Comparison of ENCODE assay signal across 21 cellular contexts in the genomic region with DNA sequence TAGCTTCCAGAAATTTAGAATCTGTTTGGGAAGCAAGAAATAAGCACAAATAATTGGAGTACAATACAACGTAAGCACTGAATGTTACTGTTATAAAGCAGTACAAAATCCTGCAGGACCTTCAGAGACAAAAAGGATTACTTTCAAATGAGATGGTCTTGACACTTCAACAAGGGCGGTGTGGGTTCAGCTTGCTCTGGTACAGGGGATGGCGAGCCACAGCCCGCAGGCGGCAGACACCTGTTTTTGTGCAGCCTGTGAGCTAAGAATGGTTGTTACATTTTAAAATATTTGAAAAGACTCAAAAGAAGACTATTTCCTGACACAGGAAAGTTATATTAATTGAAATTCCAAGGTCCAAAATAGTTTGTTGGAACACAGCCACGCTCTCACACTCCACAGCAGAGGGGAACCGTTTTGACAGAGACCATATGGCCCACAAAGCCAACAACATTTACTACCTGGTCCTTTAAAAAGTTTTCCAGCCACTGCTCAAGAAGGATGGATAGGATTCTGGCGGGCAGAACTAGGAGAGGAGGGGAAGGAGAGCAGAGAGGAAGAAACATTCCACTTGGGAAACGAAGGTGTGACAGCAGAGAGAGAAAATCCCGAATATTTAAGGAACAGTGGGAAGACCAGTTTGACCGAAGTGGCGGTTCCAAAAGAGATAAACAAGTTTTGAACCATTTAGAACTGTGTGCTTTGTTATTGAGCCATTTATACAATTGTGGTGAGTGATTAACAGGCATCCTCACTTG. TPM values are rescaled to one million over a fixed set of nuclear protein-coding genes. Genes with fewer than 3 reads are reported as not detected.
A peak's percentile ranks its signal among the peaks of the same experiment; 100 is the strongest.
DNase-seq lines count a peak whose midpoint lies in the region; TF ChIP-seq lines count a peak whose summit lies in the region.
"Had no signal": no experiment of that assay in that cellular context is flagged by ENCODE, and none has a peak within 500 bp of the region (broad histone marks: within the 10 kb centered on the region; RNA-seq: fewer than 3 reads in every experiment).

No MANE protein-coding gene starts in this region.

- H3K79me2 ChIP-seq in OCI-LY1 (ENCODE audit: insufficient read depth, low read length) = peaks cover 26% of the 10 kb centered on the region

- peak overlapping the region; percentile 79 for H3K27ac ChIP-seq in OCI-LY1 (ENCODE audit: low read depth, low read length, poor library complexity, severe bottlenecking)
- peak overlapping the region; percentile 29 to 64 (median 50) for H3K27ac ChIP-seq in sigmoid colon
- H3K27ac ChIP-seq: BLaER1, spleen, testis had no signal

- no peaks in the 10 kb centered on the region for H3K9me3 Mint-ChIP-seq in immature natural killer cell
- H3K9me3 Mint-ChIP-seq in activated CD4-positive, alpha-beta memory T cell treated with anti-CD3 and anti-CD28 coated beads for 36 hours = no peaks in the 10 kb centered on the region

- H3K4me1 ChIP-seq in OCI-LY1 (ENCODE audit: insufficient read depth, low read length, severe bottlenecking) (peaks cover 81% of the 10 kb centered on the region), sigmoid colon (peaks cover 0 to 51% (median 30%) of the 10 kb centered on the region in 4 donors)

- H3K36me3 ChIP-seq in OCI-LY1 (ENCODE audit: insufficient read depth, low read length) (no peaks in the 10 kb centered on the region; the same call in 1 of the 2 replicates), sigmoid colon (no peaks in the 10 kb centered on the region)
- H3K36me3 ChIP-seq: Peyer's patch had no signal

- 41 to 64% methylated on average over 12 of the region's 12 CpGs for WGBS in sigmoid colon, 2 donors

- no peak overlapping the region for H2AFZ ChIP-seq in OCI-LY1 (ENCODE audit: low read length)

- peak overlapping the region; percentile 58 for H3K4me2 ChIP-seq in OCI-LY1 (ENCODE audit: low read length)
- H3K4me2 ChIP-seq: BLaER1 had no signal

- TF ChIP-seq EP300 in sigmoid colon (IDR thresholded peaks at IDR 0.05) = no peak

- no peak for TF ChIP-seq POLR2A in sigmoid colon (IDR thresholded peaks at IDR 0.05)

- peak overlapping the region; percentile 49 for H3K9ac ChIP-seq in OCI-LY1 (ENCODE audit: low read length)
- H3K9ac ChIP-seq: BLaER1 had no signal

- H3K27me3 ChIP-seq in OCI-LY1 (ENCODE audit: insufficient read depth, low read length) (no peaks in the 10 kb centered on the region), sigmoid colon (no peaks in the 10 kb centered on the region)
- H3K27me3 ChIP-seq: BLaER1, Peyer's patch, spleen, testis had no signal

- no peaks in the 10 kb centered on the region for H4K20me1 ChIP-seq in OCI-LY1 (ENCODE audit: insufficient read depth, low read length)
- H4K20me1 ChIP-seq: BLaER1 had no signal

- H3K4me1 Mint-ChIP-seq in immature natural killer cell = peaks cover 57 to 60% of the 10 kb centered on the region in 2 donors
- H3K4me1 Mint-ChIP-seq in activated CD4-positive, alpha-beta memory T cell treated with anti-CD3 and anti-CD28 coated beads for 36 hours (ENCODE audit: low read depth) = peaks cover 27% of the 10 kb centered on the region

- peak overlapping the region; percentile 30 for H3K4me3 ChIP-seq in OCI-LY1 (ENCODE audit: low read depth, low read length, poor library complexity, severe bottlenecking)
- no peak overlapping the region for H3K4me3 ChIP-seq in sigmoid colon
- H3K4me3 ChIP-seq: BLaER1, Peyer's patch, spleen, testis had no signal

- TF ChIP-seq CTCF in OCI-LY1 (IDR thresholded peaks at IDR 0.05; ENCODE audit: low read length) (no peak), sigmoid colon (IDR thresholded peaks at IDR 0.05) (no peak)

- no peaks in the 10 kb centered on the region for H3K9me2 ChIP-seq in OCI-LY1 (ENCODE audit: low read depth, low read length)

- H3F3A ChIP-seq in OCI-LY1 (ENCODE audit: insufficient read depth, low read length) = no peaks in the 10 kb centered on the region; the same call in 1 of the 2 replicates

- no peak overlapping the region for H3K4me3 Mint-ChIP-seq in immature natural killer cell
- no peak overlapping the region for H3K4me3 Mint-ChIP-seq in activated CD4-positive, alpha-beta memory T cell treated with anti-CD3 and anti-CD28 coated beads for 36 hours
- H3K4me3 Mint-ChIP-seq: activated naive CD8-positive, alpha-beta T cell had no signal

- peak overlapping the region in 4 of 6 donors; percentile 22 to 62 (median 38) for H3K27ac Mint-ChIP-seq in immature natural killer cell
- no peak overlapping the region for H3K27ac Mint-ChIP-seq in activated CD4-positive, alpha-beta memory T cell treated with anti-CD3 and anti-CD28 coated beads for 36 hours
- H3K27ac Mint-ChIP-seq: activated naive CD8-positive, alpha-beta T cell had no signal

- H3K36me3 Mint-ChIP-seq in immature natural killer cell = peaks cover 0 to 11% (median 8%) of the 10 kb centered on the region in 3 donors
- H3K36me3 Mint-ChIP-seq in activated CD4-positive, alpha-beta memory T cell treated with anti-CD3 and anti-CD28 coated beads for 36 hours = peaks cover 2% of the 10 kb centered on the region

- POLR2A ChIA-PET in activated CD4-positive, alpha-beta memory T cell treated with anti-CD3 and anti-CD28 coated beads for 36 hours (lab: Charles Lee) = no interaction called here

- H3K9me3 ChIP-seq in OCI-LY1 (ENCODE audit: low read length) = no peaks in the 10 kb centered on the region
- H3K9me3 ChIP-seq in sigmoid colon = no peaks in the 10 kb centered on the region
- H3K9me3 ChIP-seq: Peyer's patch, spleen, testis had no signal

- CTCF ChIA-PET in activated CD4-positive, alpha-beta memory T cell treated with anti-CD3 and anti-CD28 coated beads for 36 hours (lab: Charles Lee) = interaction anchor here (0.8 to 1.1 kb wide), 2 partner anchors 135 to 136 kb away, joined by 3 read pairs; no protein-coding TSS in a partner anchor

- H3K27me3 Mint-ChIP-seq in immature natural killer cell (ENCODE audit: low read depth in 3 of 3) = peaks cover 0 to 5% (median 2%) of the 10 kb centered on the region in 3 donors
- H3K27me3 Mint-ChIP-seq in activated CD4-positive, alpha-beta memory T cell treated with anti-CD3 and anti-CD28 coated beads for 36 hours = no peaks in the 10 kb centered on the region
- H3K27me3 Mint-ChIP-seq: activated naive CD8-positive, alpha-beta T cell had no signal

- intact Hi-C loops in sigmoid colon (cut with DNase I) = no loop called here
- intact Hi-C loops in activated CD4-positive, alpha-beta memory T cell treated with anti-CD3 and anti-CD28 coated beads for 36 hours (cut with micrococcal nuclease) = no loop called here

- DNase-seq in amniotic epithelial cell (ENCODE audit: low read depth) = peak; percentile 21
- no peak for DNase-seq in immature natural killer cell
- DNase-seq in sigmoid colon = peak; percentile 75
- no peak for DNase-seq in HuH-7 (ENCODE audit: low spot score)
- DNase-seq in activated CD4-positive, alpha-beta memory T cell treated with anti-CD3 and anti-CD28 coated beads for 36 hours = no peak
- DNase-seq in RPMI8226 = no peak
- DNase-seq: activated CD4-positive, alpha-beta T cell treated with anti-CD3 and anti-CD28 coated beads, Interleukin-2, amount 50 U/mL, for 1 hour; DMS79 treated with DMSO at 0.1 percent for 48 hours; H7; hypothalamus; Kasumi-1; NCI-H1105 treated with DMSO at 0.1 percent for 48 hours; NCI-H2171; NCI-H774; Peyer's patch; spleen; SW 1271; testis had no signal

RNA-seq across cellular contexts. Expression of a gene that starts 6.3 kb away (rescaled TPM):
- polyA plus RNA-seq in immature natural killer cell (1 to 10 TPM in 2 of 3 donors, not detected in 1; 1.3 to 5.0 TPM), sigmoid colon (1 to 10 TPM; 1.8 to 3.7 (median 3.2) TPM)
- 10 to 100 TPM in 1 of 4 donors, 1 to 10 TPM in 3; 6.3 to 11.9 (median 6.7) TPM for total RNA-seq in sigmoid colon
- 10 to 100 TPM; 15.8 to 16.2 TPM for total RNA-seq in activated CD4-positive, alpha-beta memory T cell treated with anti-CD3 and anti-CD28 coated beads for 36 hours

Comparison
In these comparisons a context has a peak if more than half of its experiments do, and no peak if none do; other contexts are left out.
1. DNase-seq: peak in amniotic epithelial cell (single experiment) and sigmoid colon (single experiment); none in immature natural killer cell (0 of 3), HuH-7 (single experiment), activated CD4-positive, alpha-beta memory T cell treated with anti-CD3 and anti-CD28 coated beads for 36 hours (single experiment) and RPMI8226 (single experiment).